In the genomic region with DNA sequence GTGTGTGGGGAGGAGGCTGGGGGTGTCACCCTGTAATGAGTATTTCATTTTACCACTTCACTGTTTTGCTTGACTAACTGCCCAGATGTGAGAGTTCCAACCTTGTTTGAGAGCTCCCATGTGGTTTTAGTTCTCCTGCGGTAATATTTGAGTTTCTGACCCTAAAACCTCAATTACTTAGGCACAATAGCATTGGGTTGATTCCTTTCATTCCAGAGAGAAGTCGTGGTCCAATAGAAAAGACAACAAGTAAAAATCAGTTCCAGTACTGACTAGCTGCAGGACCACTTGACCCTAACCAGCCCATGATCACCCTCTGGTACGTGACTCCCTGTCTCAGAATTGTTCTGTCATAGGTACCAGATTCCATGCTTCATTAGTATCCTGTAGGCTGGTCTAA, we compare ENCODE assay signal across 20 cellular contexts.
DNase-seq lines count a peak whose midpoint lies in the region; FAIRE-seq and TF ChIP-seq lines count a peak whose summit lies in the region.
"Had no signal": no experiment of that assay in that cellular context is flagged by ENCODE, and none has a peak within 500 bp of the region (broad histone marks: within the 10 kb centered on the region; RNA-seq: fewer than 3 reads in every experiment).

No MANE protein-coding gene starts in this region.

- H3K27me3 ChIP-seq in MG63 (no peaks in the 10 kb centered on the region), bronchial epithelial cell (ENCODE audit: control insufficient read depth, insufficient read depth, low read length) (no peaks in the 10 kb centered on the region), BE2C (no peaks in the 10 kb centered on the region)
- H3K27me3 ChIP-seq: gastroesophageal sphincter had no signal

- DNase-seq in AG20443 (ENCODE audit: low spot score), result peak; percentile 2
- peak; percentile 4 for DNase-seq in MG63
- DNase-seq in bronchial epithelial cell (ENCODE audit: low read depth), result peak; percentile 53
- peak; percentile 81 for DNase-seq in kidney tubule cell (ENCODE audit: low spot score)
- no peak for DNase-seq in BE2C
- DNase-seq in GF-D8 (lab: John Stamatoyannopoulos, UW), result no peak
- no peak for DNase-seq in amygdala (lab: John Stamatoyannopoulos, UW)
- no peak for DNase-seq in NCI-H2196 (lab: John Stamatoyannopoulos, UW; ENCODE audit: unreplicated experiment)
- DNase-seq: activated CD4-positive, alpha-beta T cell treated with anti-CD3 and anti-CD28 coated beads, Interleukin-2, amount 10 ng/mL, durations not matched to agents 7 days and 5 days; activated naive CD4-positive, alpha-beta T cell treated with anti-CD3 and anti-CD28 coated beads, Interleukin-2, amount 50 U/mL, for 16 hours; lower lobe of right lung; naive thymus-derived CD4-positive, alpha-beta T cell; NCI-H1930; SK-N-SH; stimulated activated CD4-positive, alpha-beta T cell treated with anti-CD3 and anti-CD28 coated beads, Interleukin-12 subunit alpha, Interleukin-12 subunit beta, amount 100 ng/mL, for 4 hours; stimulated activated naive CD4-positive, alpha-beta T cell had no signal

- TF ChIP-seq CTCF in bronchial epithelial cell (IDR thresholded peaks at IDR 0.05; ENCODE audit: insufficient read depth, low read length, severe bottlenecking) (no peak), BE2C (IDR thresholded peaks at IDR 0.05; ENCODE audit: low read depth, low read length) (no peak)

- H3K4me1 ChIP-seq in BE2C, result no peaks in the 10 kb centered on the region
- H3K4me1 ChIP-seq: gastroesophageal sphincter, lower lobe of right lung had no signal

- H3K9me3 ChIP-seq in MG63 (no peaks in the 10 kb centered on the region), BE2C (no peaks in the 10 kb centered on the region)
- H3K9me3 ChIP-seq: gastroesophageal sphincter, HAP-1, lower lobe of right lung, SK-N-SH had no signal

- H3K4me3 ChIP-seq in MG63 (no peak overlapping the region), bronchial epithelial cell (ENCODE audit: low read depth, low read length) (no peak overlapping the region), BE2C (ENCODE audit: low read depth, low read length) (no peak overlapping the region)
- H3K4me3 ChIP-seq: gastroesophageal sphincter, HAP-1, lower lobe of right lung had no signal

- FAIRE-seq in bronchial epithelial cell (lab: Jason Lieb, UNC), result no peak
- FAIRE-seq: G401.6, TTC549 had no signal

- H3K36me3 ChIP-seq in MG63 (no peaks in the 10 kb centered on the region), bronchial epithelial cell (ENCODE audit: control insufficient read depth, insufficient read depth, low read length) (no peaks in the 10 kb centered on the region), BE2C (no peaks in the 10 kb centered on the region)
- H3K36me3 ChIP-seq: gastroesophageal sphincter, HAP-1, lower lobe of right lung had no signal

Comparison
In these comparisons a context has a peak if more than half of its experiments do, and no peak if none do; other contexts are left out.
1. DNase-seq: peak in AG20443 (single experiment), MG63 (single experiment), bronchial epithelial cell (single experiment) and kidney tubule cell (single experiment); none in BE2C (single experiment), GF-D8 (single experiment), amygdala (0 of 56) and NCI-H2196 (single experiment).